In genomic region chr20:47361268-47361665, GRCh38 we compare ENCODE assay signal across 8 cellular contexts. TPM values are rescaled to one million over a fixed set of nuclear protein-coding genes. Genes with fewer than 3 reads are reported as not detected.
DNase-seq lines count a peak whose midpoint lies in the region; ATAC-seq and TF ChIP-seq lines count a peak whose summit lies in the region.

No MANE protein-coding gene starts in this region.

- H3K4me1 Mint-ChIP-seq in progenitor cell of endocrine pancreas (ENCODE audit: low read depth) = peaks cover 59% of the 10 kb centered on the region
- H3K4me1 Mint-ChIP-seq in activated CD4-positive, alpha-beta T cell treated with anti-CD3 and anti-CD28 coated beads, Interleukin-2, amount 10 ng/mL, durations not matched to agents 24 days and 14 days = peaks cover 37% of the 10 kb centered on the region

- intact Hi-C loops in activated CD4-positive, alpha-beta T cell treated with anti-CD3 and anti-CD28 coated beads, Interleukin-2, amount 10 ng/mL, durations not matched to agents 24 days and 14 days (cut with micrococcal nuclease) = no loop called here

- H3K27me3 ChIP-seq in SJCRH30 = no peaks in the 10 kb centered on the region
- H3K27me3 ChIP-seq in foreskin keratinocyte = no peaks in the 10 kb centered on the region

- H3K9me3 ChIP-seq in SJCRH30 (replicated peaks) = no peaks in the 10 kb centered on the region

- DNase-seq in CD1c-positive myeloid dendritic cell (ENCODE audit: extremely low spot score) = peak; percentile 9
- peak in 1 of 2 experiments; percentile 65 for DNase-seq in SJCRH30
- no peak for DNase-seq in foreskin keratinocyte
- no peak for DNase-seq in progenitor cell of endocrine pancreas (ENCODE audit: low spot score, unreplicated experiment)
- DNase-seq in activated CD4-positive, alpha-beta T cell treated with anti-CD3 and anti-CD28 coated beads, Interleukin-2, amount 10 ng/mL, durations not matched to agents 24 days and 14 days = no peak
- DNase-seq in kidney tubule cell (ENCODE audit: low spot score) = no peak

- no peak overlapping the region for H3K4me3 Mint-ChIP-seq in progenitor cell of endocrine pancreas (ENCODE audit: low read depth)
- H3K4me3 Mint-ChIP-seq in activated CD4-positive, alpha-beta T cell treated with anti-CD3 and anti-CD28 coated beads, Interleukin-2, amount 10 ng/mL, durations not matched to agents 24 days and 14 days = no peak overlapping the region

- no peaks in the 10 kb centered on the region for H3K9me3 Mint-ChIP-seq in progenitor cell of endocrine pancreas (ENCODE audit: low read depth)
- H3K9me3 Mint-ChIP-seq in activated CD4-positive, alpha-beta T cell treated with anti-CD3 and anti-CD28 coated beads, Interleukin-2, amount 10 ng/mL, durations not matched to agents 24 days and 14 days = no peaks in the 10 kb centered on the region

- no peaks in the 10 kb centered on the region for H3K36me3 ChIP-seq in SJCRH30

- H3K4me3 ChIP-seq in SJCRH30 = peak overlapping the region; percentile 53

- H3K4me1 ChIP-seq in SJCRH30 = peaks cover 41% of the 10 kb centered on the region
- peaks cover 37% of the 10 kb centered on the region for H3K4me1 ChIP-seq in foreskin keratinocyte

- no peak for ATAC-seq in foreskin keratinocyte
- ATAC-seq in HG03442 (IDR thresholded peaks at IDR 0.05; ENCODE audit: unreplicated experiment) = no peak
- ATAC-seq in HG02981 (IDR thresholded peaks at IDR 0.05; ENCODE audit: unreplicated experiment) = no peak

- no peak for TF ChIP-seq CTCF in foreskin keratinocyte (conservative IDR thresholded peaks at IDR 0.05)
- no peak for TF ChIP-seq CTCF in progenitor cell of endocrine pancreas (IDR thresholded peaks at IDR 0.05; ENCODE audit: unreplicated experiment)

- no peaks in the 10 kb centered on the region for H3K36me3 Mint-ChIP-seq in progenitor cell of endocrine pancreas (ENCODE audit: insufficient read depth)
- no peaks in the 10 kb centered on the region for H3K36me3 Mint-ChIP-seq in activated CD4-positive, alpha-beta T cell treated with anti-CD3 and anti-CD28 coated beads, Interleukin-2, amount 10 ng/mL, durations not matched to agents 24 days and 14 days (ENCODE audit: low read depth)

- no peaks in the 10 kb centered on the region for H3K27me3 Mint-ChIP-seq in progenitor cell of endocrine pancreas
- no peaks in the 10 kb centered on the region for H3K27me3 Mint-ChIP-seq in activated CD4-positive, alpha-beta T cell treated with anti-CD3 and anti-CD28 coated beads, Interleukin-2, amount 10 ng/mL, durations not matched to agents 24 days and 14 days

- H3K27ac Mint-ChIP-seq in progenitor cell of endocrine pancreas = peak overlapping the region; percentile 99
- H3K27ac Mint-ChIP-seq in activated CD4-positive, alpha-beta T cell treated with anti-CD3 and anti-CD28 coated beads, Interleukin-2, amount 10 ng/mL, durations not matched to agents 24 days and 14 days = no peak overlapping the region

- H3K27ac ChIP-seq in SJCRH30 (peak overlapping the region; percentile 95), foreskin keratinocyte (peak overlapping the region; percentile 86)

RNA-seq across cellular contexts. Expression of gene ZMYND8, which starts 4.8 kb away (rescaled TPM):
- total RNA-seq in SJCRH30 (2014; rRNA removed; shearing (Covaris generic)) = 45.4 and 45.8 TPM in 2 replicates
- total RNA-seq in foreskin keratinocyte = 29.7 and 31.1 TPM in 2 replicates
- polyA plus RNA-seq in foreskin keratinocyte = 7.9 and 9.1 TPM in 2 replicates
- total RNA-seq in progenitor cell of endocrine pancreas = 100 and 102 TPM in 2 replicates
- total RNA-seq in activated CD4-positive, alpha-beta T cell treated with anti-CD3 and anti-CD28 coated beads, Interleukin-2, amount 10 ng/mL, durations not matched to agents 24 days and 14 days = 38.1 and 40.0 TPM in 2 replicates
